In the genomic region with DNA sequence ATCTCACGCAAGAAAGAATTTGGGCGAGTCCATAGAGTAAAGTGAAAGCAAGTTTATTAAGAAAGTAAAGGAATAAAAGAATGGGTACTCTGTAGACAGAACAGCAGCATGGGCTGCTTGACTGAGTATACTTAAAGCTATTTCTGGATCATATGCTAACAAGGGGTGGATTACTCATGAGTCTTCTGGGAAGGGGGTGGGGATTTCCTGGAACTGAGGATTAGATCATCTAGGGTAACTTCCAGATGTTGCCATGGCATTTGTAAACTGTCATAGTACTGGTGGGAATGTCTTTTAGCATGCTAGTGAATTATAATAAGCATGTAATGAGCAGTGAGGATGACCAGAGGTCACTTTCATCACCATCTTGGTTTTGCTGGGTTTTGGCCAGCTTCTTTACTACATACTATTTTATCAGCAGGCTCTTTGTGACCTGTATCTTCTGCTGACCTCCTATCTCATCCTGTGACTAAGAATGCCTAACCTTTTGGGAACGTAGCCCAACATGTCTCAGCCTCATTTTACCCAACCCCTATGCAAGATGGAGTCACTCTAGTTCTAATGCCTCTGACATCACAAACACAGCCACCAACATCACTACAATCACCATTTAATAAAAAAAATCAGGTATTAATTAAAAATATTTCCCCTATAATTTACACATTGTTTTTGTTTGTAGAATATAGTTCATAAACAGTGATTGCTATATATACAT, we compare ENCODE assay signal across 8 cellular contexts.
DNase-seq lines count a peak whose midpoint lies in the region; ATAC-seq and TF ChIP-seq lines count a peak whose summit lies in the region.

No MANE protein-coding gene starts in this region.

- DNase-seq in AG10803 (ENCODE audit: low read depth) (peak; percentile 98), KBM-7 (peak; percentile 54), dermis blood vessel endothelial cell (peak; percentile 18), neuronal stem cell (ENCODE audit: low spot score) (no peak), NCI-H2196 (lab: John Stamatoyannopoulos, UW; ENCODE audit: unreplicated experiment) (no peak), NCI-H446 (lab: John Stamatoyannopoulos, UW) (no peak)
- no peak for DNase-seq in central memory CD4-positive, alpha-beta T cell

- H4K91ac ChIP-seq in neuronal stem cell (ENCODE audit: low read depth, low read length, poor library complexity): no peak overlapping the region

- no peak overlapping the region for H4K8ac ChIP-seq in neuronal stem cell (ENCODE audit: low read depth, low read length)

- no peaks in the 10 kb centered on the region for H3K9me3 ChIP-seq in neuronal stem cell (replicated peaks in 1 of 2; ENCODE audit: control insufficient read depth in 2 of 2, insufficient read depth in 1 of 2, low read depth in 1 of 2, low read length in 2 of 2)

- no peak overlapping the region for H2BK15ac ChIP-seq in neuronal stem cell (ENCODE audit: low read length)

- in situ Hi-C loops in KBM-7 (cut with MboI; ENCODE audit: low pct_unique_long_range_greater_than_20kb, low sequenced_read_pairs): no loop called here

- no peak overlapping the region for H2BK5ac ChIP-seq in neuronal stem cell (ENCODE audit: low read length)

- H2AFZ ChIP-seq in neuronal stem cell (ENCODE audit: low read length): peak overlapping the region; percentile 8

- H3K14ac ChIP-seq in neuronal stem cell (ENCODE audit: low read length): no peak overlapping the region

- no CpG with 5 or more reads among the region's 3 CpGs for WGBS in neuronal stem cell (ENCODE audit: extremely low coverage in 2 of 2, insufficient read length in 2 of 2, insufficient replicate concordance in 1 of 2), 2 donors

- H3K79me1 ChIP-seq in neuronal stem cell (ENCODE audit: low read depth, low read length): no peaks in the 10 kb centered on the region

- no peak overlapping the region for H2BK12ac ChIP-seq in neuronal stem cell (ENCODE audit: low read length)

- H3K4me1 ChIP-seq in neuronal stem cell (ENCODE audit: control insufficient read depth in 2 of 2, insufficient read depth in 1 of 2, low read depth in 1 of 2, low read length in 2 of 2): peaks cover 2 to 21% of the 10 kb centered on the region in 2 donors

- H2AK5ac ChIP-seq in neuronal stem cell (ENCODE audit: low read depth, low read length): no peak overlapping the region

- no peak overlapping the region for H3K27ac ChIP-seq in neuronal stem cell (replicated peaks; ENCODE audit: low read length)

- no peak for ATAC-seq in GM18873 (IDR thresholded peaks at IDR 0.05; ENCODE audit: low FRiP score, unreplicated experiment)

- H3K23ac ChIP-seq in neuronal stem cell (ENCODE audit: low read depth, low read length, poor library complexity): no peak overlapping the region

- no peak overlapping the region for H3K9ac ChIP-seq in neuronal stem cell (ENCODE audit: low read depth, low read length, poor library complexity)

- H3K4ac ChIP-seq in neuronal stem cell (ENCODE audit: low read length): no peak overlapping the region

- no peaks in the 10 kb centered on the region for H3K27me3 ChIP-seq in neuronal stem cell (ENCODE audit: control insufficient read depth in 3 of 3, insufficient read depth in 3 of 3, low read depth in 1 of 3, low read length in 3 of 3)

- no peak overlapping the region for H3K18ac ChIP-seq in neuronal stem cell (ENCODE audit: low read length)

- no peaks in the 10 kb centered on the region for H3K36me3 ChIP-seq in neuronal stem cell (replicated peaks in 1 of 2; ENCODE audit: control insufficient read depth in 2 of 2, insufficient read depth in 2 of 2, low read length in 2 of 2)

- H2BK120ac ChIP-seq in neuronal stem cell (ENCODE audit: low read depth, low read length): no peak overlapping the region

- peak overlapping the region; percentile 28 for H3K4me3 ChIP-seq in AG10803 (ENCODE audit: low read length)
- no peak overlapping the region for H3K4me3 ChIP-seq in neuronal stem cell (ENCODE audit: low read length in 2 of 2)

- TF ChIP-seq CTCF in AG10803 (conservative IDR thresholded peaks at IDR 0.05; ENCODE audit: low read length): no peak

- no peak overlapping the region for H3K4me2 ChIP-seq in neuronal stem cell (ENCODE audit: insufficient read depth, low read length, poor library complexity, severe bottlenecking)

Comparison
In these comparisons a context has a peak if more than half of its experiments do, and no peak if none do; other contexts are left out.
1. DNase-seq: peak in AG10803 (single experiment), KBM-7 (single experiment) and dermis blood vessel endothelial cell (single experiment); none in neuronal stem cell (single experiment), central memory CD4-positive, alpha-beta T cell (single experiment), NCI-H2196 (single experiment) and NCI-H446 (0 of 2).